Comparison of ENCODE assay signal across 8 cellular contexts in genomic region chr10:22325948-22326702, GRCh38. TPM values are rescaled to one million over a fixed set of nuclear protein-coding genes. Genes with fewer than 3 reads are reported as not detected.
DNase-seq lines count a peak whose midpoint lies in the region; FAIRE-seq and TF ChIP-seq lines count a peak whose summit lies in the region.
"Had no signal": no experiment of that assay in that cellular context is flagged by ENCODE, and none has a peak within 500 bp of the region (broad histone marks: within the 10 kb centered on the region; RNA-seq: fewer than 3 reads in every experiment).

No MANE protein-coding gene starts in this region.

- H3K27ac ChIP-seq in HEK293 (ENCODE audit: extremely low read depth, low read depth, low read length) = peak overlapping the region; percentile 68; the same call in 1 of the 2 replicates
- H3K27ac ChIP-seq in stomach smooth muscle (ENCODE audit: low read length) = no peak overlapping the region

- H3K36me3 ChIP-seq in HEK293 (ENCODE audit: control insufficient read depth in 2 of 2, insufficient read depth in 1 of 2, low read length in 2 of 2) = peaks cover 28 to 37% of the 10 kb centered on the region in 2 experiments; a peak in 2 of 3 replicates
- H3K36me3 ChIP-seq in stomach smooth muscle (ENCODE audit: control insufficient read depth in 2 of 2, insufficient read depth in 2 of 2, low read length in 2 of 2) = peaks cover 8 to 19% of the 10 kb centered on the region in 2 donors

- peaks cover 0 to 2% of the 10 kb centered on the region in 2 donors for H3K27me3 ChIP-seq in stomach smooth muscle (ENCODE audit: control insufficient read depth in 1 of 2, insufficient read depth in 2 of 2, low read length in 2 of 2)

- no peak for DNase-seq in activated CD4-positive, alpha-beta memory T cell treated with anti-CD3 and anti-CD28 coated beads, Interleukin-2, amount 10 ng/mL, durations not matched to agents 7 days and 5 days
- no peak for DNase-seq in HTR-8/SVneo (ENCODE audit: insufficient read length, low spot score)
- DNase-seq in T1000 (lab: John Stamatoyannopoulos, UW) = no peak
- DNase-seq in frontal cortex (ENCODE audit: low spot score in 2 of 2) = no peak
- DNase-seq: NCI-H1417 treated with DMSO at 0.1 percent for 48 hours had no signal

- H3K27ac Mint-ChIP-seq in activated CD4-positive, alpha-beta memory T cell treated with anti-CD3 and anti-CD28 coated beads, Interleukin-2, amount 10 ng/mL, durations not matched to agents 7 days and 5 days = peak overlapping the region; percentile 67

- FAIRE-seq in HTR-8/SVneo (lab: Jason Lieb, UNC) (no peak), frontal cortex (lab: Jason Lieb, UNC) (no peak)

- no peaks in the 10 kb centered on the region for H3K9me3 ChIP-seq in HEK293 (ENCODE audit: control insufficient read depth, insufficient read depth, low read depth, low read length)
- H3K9me3 ChIP-seq in iPS-18c (ENCODE audit: control insufficient read depth, insufficient read depth, low read length) = no peaks in the 10 kb centered on the region
- H3K9me3 ChIP-seq in stomach smooth muscle (ENCODE audit: control insufficient read depth in 2 of 2, low read length in 2 of 2) = no peaks in the 10 kb centered on the region

- POLR2A ChIA-PET in HEK293 (lab: Yijun Ruan, JAX) = interaction anchor here (0.9 to 1.2 kb wide), 2 partner anchors 10 to 14 kb away, joined by 3 to 7 read pairs; partner anchors contain the start of gene COMMD3
- POLR2A ChIA-PET in activated CD4-positive, alpha-beta memory T cell treated with anti-CD3 and anti-CD28 coated beads, Interleukin-2, amount 10 ng/mL, durations not matched to agents 7 days and 5 days (lab: Charles Lee) = interaction anchor here (1.2 to 1.9 kb wide), 3 partner anchors 9 to 111 kb away, joined by 3 to 19 read pairs (median 9); partner anchors contain the start of gene COMMD3

- CTCF ChIA-PET in HEK293 (lab: Yijun Ruan, JAX) = interaction anchor here (0.5 to 0.6 kb wide), 2 partner anchors 8 to 24 kb away, joined by 4 read pairs; no protein-coding TSS in a partner anchor
- CTCF ChIA-PET in activated CD4-positive, alpha-beta memory T cell treated with anti-CD3 and anti-CD28 coated beads, Interleukin-2, amount 10 ng/mL, durations not matched to agents 7 days and 5 days (lab: Charles Lee) = interaction anchor here (1.7 to 2.9 kb wide), 2 partner anchors 10 to 13 kb away, joined by 4 to 13 read pairs; partner anchors contain the start of gene COMMD3

- peak overlapping the region in 1 of 2 donors; percentile 40 for H3K9ac ChIP-seq in stomach smooth muscle (ENCODE audit: low read length in 2 of 2)

- H3K4me1 ChIP-seq in HEK293 (ENCODE audit: control insufficient read depth, insufficient read depth, low read length) = peaks cover 14% of the 10 kb centered on the region
- H3K4me1 ChIP-seq in stomach smooth muscle (ENCODE audit: control insufficient read depth, insufficient read depth, low read length) = peaks cover 9% of the 10 kb centered on the region

- peaks cover 32% of the 10 kb centered on the region for H3K27me3 Mint-ChIP-seq in activated CD4-positive, alpha-beta memory T cell treated with anti-CD3 and anti-CD28 coated beads, Interleukin-2, amount 10 ng/mL, durations not matched to agents 7 days and 5 days

- H3K36me3 Mint-ChIP-seq in activated CD4-positive, alpha-beta memory T cell treated with anti-CD3 and anti-CD28 coated beads, Interleukin-2, amount 10 ng/mL, durations not matched to agents 7 days and 5 days (ENCODE audit: low read depth) = peaks cover 44% of the 10 kb centered on the region

- TF ChIP-seq CTCF in HEK293 (tag by site-specific recombination; IDR thresholded peaks at IDR 0.05) = no peak

- H3K4me3 ChIP-seq in HEK293 (ENCODE audit: low read depth, low read length) (peak overlapping the region; percentile 58), iPS-18c (ENCODE audit: insufficient read depth, low read depth, low read length) (peak overlapping the region; percentile 42), stomach smooth muscle (ENCODE audit: low read length in 2 of 2) (peak overlapping the region; percentile 56 to 67)

- no peaks in the 10 kb centered on the region for H3K9me3 Mint-ChIP-seq in activated CD4-positive, alpha-beta memory T cell treated with anti-CD3 and anti-CD28 coated beads, Interleukin-2, amount 10 ng/mL, durations not matched to agents 7 days and 5 days

- peak overlapping the region; percentile 80 for H3K4me3 Mint-ChIP-seq in activated CD4-positive, alpha-beta memory T cell treated with anti-CD3 and anti-CD28 coated beads, Interleukin-2, amount 10 ng/mL, durations not matched to agents 7 days and 5 days

- peaks cover 46% of the 10 kb centered on the region for H3K4me1 Mint-ChIP-seq in activated CD4-positive, alpha-beta memory T cell treated with anti-CD3 and anti-CD28 coated beads, Interleukin-2, amount 10 ng/mL, durations not matched to agents 7 days and 5 days

TF ChIP-seq in HEK293, 187 proteins besides CTCF, POLR2A, EP300 and RAD21 (continues in another document):
- peak; percentile 65; the same call in 1 of the 2 replicates for TF ChIP-seq MZF1 (tag by site-specific recombination; IDR thresholded peaks at IDR 0.05; ENCODE audit: borderline replicate concordance)
- peak; percentile 7 for TF ChIP-seq ZBTB8A (tag by site-specific recombination; IDR thresholded peaks at IDR 0.05)
- 0 out of 2 replicates have a peak, but pooled peaks have one; percentile 2 for TF ChIP-seq ZNF561 (tag by site-specific recombination; IDR thresholded peaks at IDR 0.05; ENCODE audit: borderline replicate concordance)
- TF ChIP-seq PRDM2 (tag by site-specific recombination; IDR thresholded peaks at IDR 0.05; ENCODE audit: borderline replicate concordance) = no peak
- 0 out of 2 replicates have a peak, but pooled peaks have one; percentile 5 for TF ChIP-seq ZXDB (tag by site-specific recombination; IDR thresholded peaks at IDR 0.05)
- TF ChIP-seq BCL11A (tag by site-specific recombination; IDR thresholded peaks at IDR 0.05; ENCODE audit: low read depth) = no peak
- peak; percentile 6 for TF ChIP-seq ZBTB20 (tag by site-specific recombination; IDR thresholded peaks at IDR 0.05)
- no peak for TF ChIP-seq ZNF560 (tag by site-specific recombination; IDR thresholded peaks at IDR 0.05; ENCODE audit: borderline replicate concordance)
- TF ChIP-seq ZNF791 (tag by site-specific recombination; IDR thresholded peaks at IDR 0.05) = no peak
- TF ChIP-seq ZNF202 (tag by site-specific recombination; IDR thresholded peaks at IDR 0.05; ENCODE audit: borderline replicate concordance) = no peak

RNA-seq across cellular contexts. Expression of gene BMI1, which starts 5.2 kb away (rescaled TPM):
- 10 to 100 TPM; 64.0 to 66.5 TPM for total RNA-seq in activated CD4-positive, alpha-beta memory T cell treated with anti-CD3 and anti-CD28 coated beads, Interleukin-2, amount 10 ng/mL, durations not matched to agents 7 days and 5 days
- 129 TPM for total RNA-seq in frontal cortex

RNA-seq across cellular contexts. Expression of gene COMMD3, which starts 9.9 kb away (rescaled TPM):
- 10 to 100 TPM; 82.6 to 97.0 TPM for total RNA-seq in activated CD4-positive, alpha-beta memory T cell treated with anti-CD3 and anti-CD28 coated beads, Interleukin-2, amount 10 ng/mL, durations not matched to agents 7 days and 5 days
- total RNA-seq in frontal cortex = 65.6 TPM

RNA-seq across cellular contexts. Expression of gene SPAG6, which starts 19.2 kb away (rescaled TPM):
- 1 to 10 TPM; 1.2 to 1.4 TPM for total RNA-seq in activated CD4-positive, alpha-beta memory T cell treated with anti-CD3 and anti-CD28 coated beads, Interleukin-2, amount 10 ng/mL, durations not matched to agents 7 days and 5 days
- total RNA-seq in frontal cortex = 0.41 TPM
